1 cellular context compared by ENCODE assay signal in genomic region chr3:12560505-12561188, GRCh38.
TF ChIP-seq lines count a peak whose summit lies in the region.

No MANE protein-coding gene starts in this region.

TF ChIP-seq in GM12878, 131 proteins besides CTCF, POLR2A, EP300 and RAD21 (continued from another document):
- TF ChIP-seq TARDBP (IDR thresholded peaks at IDR 0.05; ENCODE audit: borderline replicate concordance) (no peak), YY1 (IDR thresholded peaks at IDR 0.05; ENCODE audit: low read depth, low read length) (0 out of 2 replicates have a peak, but pooled peaks have one; percentile 30), ZBED1 (IDR thresholded peaks at IDR 0.05; ENCODE audit: borderline replicate concordance) (peak; percentile 57; the same call in 1 of the 2 replicates), SUPT20H (IDR thresholded peaks at IDR 0.05; ENCODE audit: borderline replicate concordance, control insufficient read depth, low read depth, low read length) (no peak), ZBTB11 (CRISPR knock-in tag; IDR thresholded peaks at IDR 0.05) (no peak)
- TF ChIP-seq, protein P1, sequence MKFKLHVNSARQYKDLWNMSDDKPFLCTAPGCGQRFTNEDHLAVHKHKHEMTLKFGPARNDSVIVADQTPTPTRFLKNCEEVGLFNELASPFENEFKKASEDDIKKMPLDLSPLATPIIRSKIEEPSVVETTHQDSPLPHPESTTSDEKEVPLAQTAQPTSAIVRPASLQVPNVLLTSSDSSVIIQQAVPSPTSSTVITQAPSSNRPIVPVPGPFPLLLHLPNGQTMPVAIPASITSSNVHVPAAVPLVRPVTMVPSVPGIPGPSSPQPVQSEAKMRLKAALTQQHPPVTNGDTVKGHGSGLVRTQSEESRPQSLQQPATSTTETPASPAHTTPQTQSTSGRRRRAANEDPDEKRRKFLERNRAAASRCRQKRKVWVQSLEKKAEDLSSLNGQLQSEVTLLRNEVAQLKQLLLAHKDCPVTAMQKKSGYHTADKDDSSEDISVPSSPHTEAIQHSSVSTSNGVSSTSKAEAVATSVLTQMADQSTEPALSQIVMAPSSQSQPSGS (IDR thresholded peaks at IDR 0.05; ENCODE audit: low read length) = peak; percentile 98
- TF ChIP-seq, protein P2, sequence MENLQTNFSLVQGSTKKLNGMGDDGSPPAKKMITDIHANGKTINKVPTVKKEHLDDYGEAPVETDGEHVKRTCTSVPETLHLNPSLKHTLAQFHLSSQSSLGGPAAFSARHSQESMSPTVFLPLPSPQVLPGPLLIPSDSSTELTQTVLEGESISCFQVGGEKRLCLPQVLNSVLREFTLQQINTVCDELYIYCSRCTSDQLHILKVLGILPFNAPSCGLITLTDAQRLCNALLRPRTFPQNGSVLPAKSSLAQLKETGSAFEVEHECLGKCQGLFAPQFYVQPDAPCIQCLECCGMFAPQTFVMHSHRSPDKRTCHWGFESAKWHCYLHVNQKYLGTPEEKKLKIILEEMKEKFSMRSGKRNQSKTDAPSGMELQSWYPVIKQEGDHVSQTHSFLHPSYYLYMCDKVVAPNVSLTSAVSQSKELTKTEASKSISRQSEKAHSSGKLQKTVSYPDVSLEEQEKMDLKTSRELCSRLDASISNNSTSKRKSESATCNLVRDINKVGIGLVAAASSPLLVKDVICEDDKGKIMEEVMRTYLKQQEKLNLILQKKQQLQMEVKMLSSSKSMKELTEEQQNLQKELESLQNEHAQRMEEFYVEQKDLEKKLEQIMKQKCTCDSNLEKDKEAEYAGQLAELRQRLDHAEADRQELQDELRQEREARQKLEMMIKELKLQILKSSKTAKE (IDR thresholded peaks at IDR 0.05; ENCODE audit: low read depth, poor library complexity, severe bottlenecking) = no peak
